11 cellular contexts compared by ENCODE assay signal in the genomic region with DNA sequence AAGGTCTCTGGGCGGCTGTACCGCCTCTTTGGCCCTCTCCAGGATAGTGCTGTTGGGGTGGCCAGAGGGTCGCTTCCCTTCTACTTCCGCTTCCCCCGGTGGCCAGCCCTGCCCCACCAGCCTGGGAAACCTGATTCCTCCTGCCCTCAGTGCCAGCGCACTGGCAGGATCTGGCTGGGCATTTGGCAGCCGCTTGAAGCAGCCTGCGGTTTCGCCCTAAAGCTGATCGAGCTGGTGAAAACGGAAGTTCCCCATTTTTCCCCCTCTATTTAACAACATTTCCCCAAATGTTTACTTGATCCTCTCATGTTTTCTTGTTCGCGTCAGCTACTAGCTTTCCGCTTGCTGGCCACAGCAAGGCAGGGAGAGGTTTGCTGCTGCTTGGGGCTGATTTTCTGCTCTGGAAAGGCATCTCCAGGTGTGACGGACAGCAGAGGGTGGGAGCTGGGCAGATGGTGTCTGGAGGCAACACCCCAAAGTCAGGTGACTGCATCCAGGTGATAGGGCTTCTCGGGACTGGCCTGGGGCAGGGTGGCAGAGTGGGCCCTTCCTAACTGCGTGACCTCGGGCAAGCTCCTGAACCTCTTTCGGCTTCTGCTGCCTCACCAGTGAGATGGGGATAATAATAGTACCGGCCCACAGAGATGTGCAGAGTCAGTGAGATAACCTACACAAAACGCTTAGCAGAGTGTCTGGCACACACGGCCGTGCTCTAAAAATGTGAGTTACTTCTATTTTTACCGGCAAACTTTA. TPM values are rescaled to one million over a fixed set of nuclear protein-coding genes. Genes with fewer than 3 reads are reported as not detected.
A peak's percentile ranks its signal among the peaks of the same experiment; 100 is the strongest.
DNase-seq lines count a peak whose midpoint lies in the region; ATAC-seq, FAIRE-seq and TF ChIP-seq lines count a peak whose summit lies in the region.
"Had no signal": no experiment of that assay in that cellular context is flagged by ENCODE, and none has a peak within 500 bp of the region (broad histone marks: within the 10 kb centered on the region; RNA-seq: fewer than 3 reads in every experiment).

No MANE protein-coding gene starts in this region.

- peaks cover 28% of the 10 kb centered on the region for H3K36me3 Mint-ChIP-seq in nephron progenitor cell (ENCODE audit: low read depth)

- H3K79me2 ChIP-seq in endothelial cell of umbilical vein (ENCODE audit: control insufficient read depth, insufficient read depth, low read length): no peaks in the 10 kb centered on the region

- POLR2A ChIA-PET in endothelial cell of umbilical vein (lab: Charles Lee): interaction anchor here (1.2 kb wide), 1 partner anchor 33 kb away, joined by 3 read pairs; no protein-coding TSS in a partner anchor

- dilution Hi-C loops in endothelial cell of umbilical vein (cut with MboI; ENCODE audit: extremely low pct_ligation_motif_present, low sequenced_read_pairs): loop anchor here (5.0 kb wide), 1 partner anchor 147 kb away; no protein-coding TSS in a partner anchor

- H3K9me1 ChIP-seq in endothelial cell of umbilical vein (replicated peaks; ENCODE audit: control insufficient read depth, extremely low read depth, insufficient read depth, low read length): no peaks in the 10 kb centered on the region

- no peaks in the 10 kb centered on the region for H4K20me1 ChIP-seq in endothelial cell of umbilical vein (replicated peaks; ENCODE audit: control insufficient read depth, extremely low read depth, insufficient read depth, low read length)

- H3K9ac ChIP-seq in endothelial cell of umbilical vein (replicated peaks; ENCODE audit: extremely low read depth, insufficient read depth, low read length): no peak overlapping the region

- peak overlapping the region; percentile 21 for H3K4me3 Mint-ChIP-seq in nephron progenitor cell
- H3K4me3 Mint-ChIP-seq: central memory CD8-positive, alpha-beta T cell had no signal

- no peaks in the 10 kb centered on the region for H3K27me3 Mint-ChIP-seq in nephron progenitor cell (ENCODE audit: low read depth, poor library complexity)

- no peak overlapping the region for H2AFZ ChIP-seq in endothelial cell of umbilical vein (ENCODE audit: low read depth, low read length)

- no TSS peak for BruUV-seq in endothelial cell of umbilical vein (replicated peaks; lab: Mats Ljungman, UMichigan)

- H3K9me3 Mint-ChIP-seq in nephron progenitor cell: peaks cover 11% of the 10 kb centered on the region

- H3K9me3 ChIP-seq in endothelial cell of umbilical vein (replicated peaks; ENCODE audit: control insufficient read depth, insufficient read depth, low read length) (no peaks in the 10 kb centered on the region), WERI-Rb-1 (ENCODE audit: severe bottlenecking) (no peaks in the 10 kb centered on the region)

- TF ChIP-seq CTCF in endothelial cell of umbilical vein (IDR thresholded peaks at IDR 0.05; ENCODE audit: extremely low read depth in 1 of 2, insufficient read depth in 1 of 2, low read depth in 1 of 2, low read length in 2 of 2) (no peak), nephron progenitor cell (IDR thresholded peaks at IDR 0.05) (no peak), WERI-Rb-1 (IDR thresholded peaks at IDR 0.05; ENCODE audit: low read depth, low read length) (no peak)

- H3K27ac Mint-ChIP-seq in nephron progenitor cell: peak overlapping the region; percentile 90

- intact Hi-C loops in endothelial cell of umbilical vein (cut with micrococcal nuclease): no loop called here

- H3K4me3 ChIP-seq in endothelial cell of umbilical vein (replicated peaks in 1 of 3; ENCODE audit: insufficient read depth in 1 of 3, low read depth in 1 of 3, low read length in 3 of 3) (no peak overlapping the region), WERI-Rb-1 (ENCODE audit: low read depth, low read length) (no peak overlapping the region)

- no peak overlapping the region for H3K4me2 ChIP-seq in endothelial cell of umbilical vein (ENCODE audit: insufficient read depth, low read length)

- H3K27me3 ChIP-seq in endothelial cell of umbilical vein (ENCODE audit: control insufficient read depth in 2 of 2, insufficient read depth in 2 of 2, low read length in 2 of 2): no peaks in the 10 kb centered on the region
- H3K27me3 ChIP-seq in WERI-Rb-1 (ENCODE audit: insufficient read depth, low read depth, severe bottlenecking): no peaks in the 10 kb centered on the region

- CTCF ChIA-PET in endothelial cell of umbilical vein (lab: Charles Lee): interaction anchor here (0.9 to 3.1 kb wide), 7 partner anchors 9 to 145 kb away, joined by 3 to 32 read pairs (median 5); no protein-coding TSS in a partner anchor

- peaks cover 51% of the 10 kb centered on the region for H3K4me1 Mint-ChIP-seq in nephron progenitor cell

- H3K27ac ChIP-seq in endothelial cell of umbilical vein (ENCODE audit: insufficient read depth, low read depth, low read length) (no peak overlapping the region), WERI-Rb-1 (no peak overlapping the region)

- DNase-seq in DMS79 treated with DMSO at 0.1 percent for 48 hours (lab: John Stamatoyannopoulos, UW) (peak; percentile 67), NCI-H2171 treated with DMSO at 0.1 percent for 48 hours (lab: John Stamatoyannopoulos, UW) (peak; percentile 58), endothelial cell of umbilical vein (ENCODE audit: low read depth, low spot score) (peak; percentile 28), nephron progenitor cell (no peak), hippocampal formation (lab: John Stamatoyannopoulos, UW) (no peak), HCEC 1CT (no peak), WERI-Rb-1 (no peak)
- DNase-seq: NCI-H187 treated with DMSO at 0.1 percent for 48 hours, occipital lobe had no signal

- TF ChIP-seq POLR2A in endothelial cell of umbilical vein (IDR thresholded peaks at IDR 0.05; ENCODE audit: low read depth, low read length): no peak

- no peak for ATAC-seq in GM21786 (IDR thresholded peaks at IDR 0.05; ENCODE audit: unreplicated experiment)

- no peak for FAIRE-seq in endothelial cell of umbilical vein (lab: Jason Lieb, UNC)

- H3K4me1 ChIP-seq in endothelial cell of umbilical vein (ENCODE audit: control insufficient read depth, extremely low read depth, insufficient read depth, low read length): peaks cover 26% of the 10 kb centered on the region

- H3K36me3 ChIP-seq in endothelial cell of umbilical vein (ENCODE audit: control insufficient read depth in 2 of 2, extremely low read depth in 1 of 2, insufficient read depth in 2 of 2, low read length in 2 of 2) (no peaks in the 10 kb centered on the region), WERI-Rb-1 (no peaks in the 10 kb centered on the region)

TF ChIP-seq in endothelial cell of umbilical vein, 7 proteins besides CTCF, POLR2A, EP300 and RAD21:
- no peak for TF ChIP-seq MAX (IDR thresholded peaks at IDR 0.05; ENCODE audit: insufficient read depth, insufficient read length)
- no peak for TF ChIP-seq POLR2AphosphoS5 (IDR thresholded peaks at IDR 0.05; ENCODE audit: insufficient read depth, low read depth, low read length)
- no peak for TF ChIP-seq EZH2 (IDR thresholded peaks at IDR 0.05; ENCODE audit: borderline replicate concordance, low read depth, low read length, severe bottlenecking)
- no peak for TF ChIP-seq MYC (IDR thresholded peaks at IDR 0.05; ENCODE audit: low read depth, low read length)

RNA-seq across cellular contexts. Expression of gene TSPAN9, which starts 53.0 kb away (rescaled TPM):
- total RNA-seq in endothelial cell of umbilical vein: 55.1 and 66.8 TPM in 2 replicates
- 43.3 and 46.8 TPM in 2 replicates for polyA plus RNA-seq in endothelial cell of umbilical vein
- 48.4 and 54.9 TPM in 2 replicates for polyA plus RNA-seq in endothelial cell of umbilical vein (2011; cell fraction: cytosol; rRNA removed)
- polyA plus RNA-seq in endothelial cell of umbilical vein (2011; cell fraction: nucleus; rRNA removed): 58.7 and 68.7 TPM in 2 replicates
- 39.4 and 63.3 TPM in 2 replicates for polyA plus RNA-seq in endothelial cell of umbilical vein (2012)
- polyA minus RNA-seq in endothelial cell of umbilical vein: 74.6 and 116 TPM in 2 replicates
- polyA minus RNA-seq in endothelial cell of umbilical vein (2011; cell fraction: cytosol; rRNA and poly(A)+ RNA removed): 1.0 TPM
- 25.0 and 34.3 TPM in 2 replicates for polyA minus RNA-seq in endothelial cell of umbilical vein (2011; cell fraction: nucleus; rRNA and poly(A)+ RNA removed)

Comparison
In these comparisons a context has a peak if more than half of its experiments do, and no peak if none do; other contexts are left out.
1. DNase-seq: peak in DMS79 treated with DMSO at 0.1 percent for 48 hours (single experiment), NCI-H2171 treated with DMSO at 0.1 percent for 48 hours (single experiment) and endothelial cell of umbilical vein (single experiment); none in nephron progenitor cell (single experiment), hippocampal formation (0 of 2), HCEC 1CT (single experiment) and WERI-Rb-1 (single experiment).